ENCODE assay signal across 8 cellular contexts in the genomic region with DNA sequence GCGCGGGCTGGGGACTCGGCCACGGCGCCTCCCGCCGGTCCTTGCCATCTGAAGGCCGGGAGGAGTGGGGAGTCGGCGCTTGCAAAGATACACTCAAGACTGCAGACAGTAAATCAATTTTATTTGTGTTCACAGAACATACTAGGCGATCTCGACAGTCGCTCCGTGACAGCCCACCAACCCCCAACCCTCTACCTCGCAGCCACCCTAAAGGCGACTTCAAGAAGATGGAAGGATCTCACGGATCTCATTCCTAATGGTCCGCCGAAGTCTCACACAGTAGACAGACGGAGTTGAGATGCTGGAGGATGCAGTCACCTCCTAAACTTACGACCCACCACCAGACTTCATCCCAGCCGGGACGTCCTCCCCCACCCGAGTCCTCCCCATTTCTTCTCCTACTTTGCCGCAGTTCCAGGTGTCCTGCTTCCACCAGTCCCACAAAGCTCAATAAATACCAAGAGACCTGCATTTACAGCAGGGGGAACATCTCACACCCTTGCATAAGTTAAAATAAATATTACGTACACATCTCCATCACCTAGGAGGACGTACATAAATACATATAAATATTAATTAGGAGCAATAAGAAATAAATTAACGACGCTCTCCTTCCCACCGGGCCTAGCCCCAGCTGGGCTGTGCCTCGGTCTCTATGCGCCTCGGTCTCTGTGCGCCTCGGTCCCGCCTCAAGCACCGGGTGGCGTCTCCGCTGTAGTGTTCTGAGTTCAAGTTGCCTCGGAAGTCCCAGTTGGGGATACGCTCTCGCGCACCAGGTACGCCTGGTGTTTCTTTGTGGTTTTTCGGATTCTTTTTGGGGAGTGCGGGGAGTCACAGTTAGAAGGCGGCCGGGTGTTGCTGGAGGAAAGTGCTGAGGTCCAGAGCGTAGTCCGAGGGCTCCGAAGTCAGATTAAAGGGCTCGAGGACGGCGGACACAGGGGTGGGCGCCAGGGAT. TPM values are rescaled to one million over a fixed set of nuclear protein-coding genes. Genes with fewer than 3 reads are reported as not detected.
DNase-seq lines count a peak whose midpoint lies in the region; ATAC-seq, FAIRE-seq and TF ChIP-seq lines count a peak whose summit lies in the region.

No MANE protein-coding gene starts in this region.

- peaks cover 33% of the 10 kb centered on the region for H3K36me3 Mint-ChIP-seq in CD4-positive, alpha-beta T cell (ENCODE audit: low read depth)
- H3K36me3 Mint-ChIP-seq in central memory CD8-positive, alpha-beta T cell (ENCODE audit: insufficient read depth) = peaks cover 46% of the 10 kb centered on the region

- H3K4me1 ChIP-seq in HEK293 (ENCODE audit: control insufficient read depth, insufficient read depth, low read length) (0 out of 2 replicates have a peak, but pooled peaks cover under 1% of the 10 kb centered on the region), right lobe of liver (peaks cover 0 to 16% (median 8%) of the 10 kb centered on the region in 4 donors)

- peak overlapping the region; percentile 67 for H3K4me3 ChIP-seq in HEK293 (ENCODE audit: low read depth, low read length)
- peak overlapping the region; percentile 82 to 95 (median 93) for H3K4me3 ChIP-seq in right lobe of liver

- TF ChIP-seq POLR2A in right lobe of liver (IDR thresholded peaks at IDR 0.05) = peak; percentile 47

- peak overlapping the region; percentile 91 for H3K27ac Mint-ChIP-seq in CD4-positive, alpha-beta T cell
- peak overlapping the region; percentile 95 for H3K27ac Mint-ChIP-seq in central memory CD8-positive, alpha-beta T cell (ENCODE audit: low read depth)

- H3K27ac ChIP-seq in CD4-positive, alpha-beta T cell (ENCODE audit: low read depth, low read length) = peak overlapping the region; percentile 76
- H3K27ac ChIP-seq in HEK293 (ENCODE audit: extremely low read depth, low read depth, low read length) = peak overlapping the region; percentile 94
- H3K27ac ChIP-seq in right lobe of liver = peak overlapping the region; percentile 88 to 98 (median 89)
- peak overlapping the region; percentile 80 for H3K27ac ChIP-seq in substantia nigra (ENCODE audit: low read depth, low read length, poor library complexity, severe bottlenecking)

- intact Hi-C loops in CD4-positive, alpha-beta T cell (cut with DNase I, micrococcal nuclease) = loop anchor here (1.0 to 10.0 kb wide), 6 partner anchors 84 to 344 kb away; no protein-coding TSS in a partner anchor
- intact Hi-C loops in right lobe of liver (cut with DNase I) = no loop called here

- peaks cover 61% of the 10 kb centered on the region for H3K4me1 Mint-ChIP-seq in CD4-positive, alpha-beta T cell (ENCODE audit: low read depth)
- peaks cover 35% of the 10 kb centered on the region for H3K4me1 Mint-ChIP-seq in central memory CD8-positive, alpha-beta T cell

- peak; percentile 28 for ATAC-seq in CD4-positive, alpha-beta T cell (ENCODE audit: poor library complexity)
- ATAC-seq in central memory CD8-positive, alpha-beta T cell (replicated peaks; ENCODE audit: extremely low read depth, poor library complexity, severe bottlenecking) = peak; percentile 45
- ATAC-seq in right lobe of liver = peak; percentile 0 to 20 (median 6)

- H3K27me3 Mint-ChIP-seq in CD4-positive, alpha-beta T cell = no peaks in the 10 kb centered on the region
- no peaks in the 10 kb centered on the region for H3K27me3 Mint-ChIP-seq in central memory CD8-positive, alpha-beta T cell

- H3K36me3 ChIP-seq in HEK293 (ENCODE audit: control insufficient read depth in 2 of 2, insufficient read depth in 1 of 2, low read length in 2 of 2) (peaks cover 18 to 31% of the 10 kb centered on the region in 2 experiments; a peak in 2 of 3 replicates), right lobe of liver (peaks cover 0 to 20% (median 16%) of the 10 kb centered on the region in 4 donors)

- FAIRE-seq in D721Med (lab: Jason Lieb, UNC) = no peak

- H3K27me3 ChIP-seq in CD4-positive, alpha-beta T cell (ENCODE audit: control insufficient read depth, insufficient read depth, low read length) = no peaks in the 10 kb centered on the region
- no peaks in the 10 kb centered on the region for H3K27me3 ChIP-seq in right lobe of liver

- 0% methylated on average over 28 of the region's 55 CpGs for WGBS in right lobe of liver (ENCODE audit: insufficient coverage, low coverage, low lambda C conversion rate, missing lambda C conversion rate)

- POLR2A ChIA-PET in CD4-positive, alpha-beta T cell (lab: Charles Lee) = interaction anchor here (1.1 to 2.1 kb wide), 8 partner anchors 9 to 128 kb away, joined by 3 to 11 read pairs (median 4); a partner anchor contains a TSS
- POLR2A ChIA-PET in HEK293 (lab: Yijun Ruan, JAX) = interaction anchor here (0.5 to 4.0 kb wide), 28 partner anchors 9 to 177 kb away, joined by 3 to 84 read pairs (median 6); a partner anchor contains a TSS

- no peaks in the 10 kb centered on the region for H3K9me3 Mint-ChIP-seq in CD4-positive, alpha-beta T cell
- no peaks in the 10 kb centered on the region for H3K9me3 Mint-ChIP-seq in central memory CD8-positive, alpha-beta T cell

- no peak for TF ChIP-seq CTCF in CD4-positive, alpha-beta T cell (IDR thresholded peaks at IDR 0.05)
- no peak for TF ChIP-seq CTCF in HEK293 (tag by site-specific recombination; IDR thresholded peaks at IDR 0.05)
- TF ChIP-seq CTCF in right lobe of liver (IDR thresholded peaks at IDR 0.05) = no peak
- no peak for TF ChIP-seq CTCF in D721Med (IDR thresholded peaks at IDR 0.05; ENCODE audit: insufficient read depth, missing control alignments)

- H3K4me3 Mint-ChIP-seq in CD4-positive, alpha-beta T cell = peak overlapping the region; percentile 97
- peak overlapping the region; percentile 91 for H3K4me3 Mint-ChIP-seq in central memory CD8-positive, alpha-beta T cell

- DNase-seq in CD4-positive, alpha-beta T cell = peak in 5 of 10 experiments; percentile 25 to 31 (median 29)
- peak; percentile 28 for DNase-seq in SK-MEL-5 (ENCODE audit: low read depth, low spot score)
- peak in 1 of 2 donors; percentile 28 for DNase-seq in central memory CD8-positive, alpha-beta T cell (ENCODE audit: low spot score in 2 of 2)
- peak in 2 of 3 donors; percentile 44 to 59 for DNase-seq in right lobe of liver
- DNase-seq in substantia nigra (lab: John Stamatoyannopoulos, UW) = peak in 3 of 49 donors; percentile 27 to 56 (median 29)
- no peak for DNase-seq in D721Med (ENCODE audit: insufficient read length, low spot score)
- no peak for DNase-seq in NCI-H2107 (lab: John Stamatoyannopoulos, UW)

- CTCF ChIA-PET in CD4-positive, alpha-beta T cell (lab: Charles Lee) = interaction anchor here (0.8 to 2.5 kb wide), 5 partner anchors 12 to 134 kb away, joined by 3 to 12 read pairs (median 7); a partner anchor contains a TSS
- CTCF ChIA-PET in HEK293 (lab: Yijun Ruan, JAX) = interaction anchor here (0.5 to 2.7 kb wide), 15 partner anchors 9 to 359 kb away, joined by 3 to 20 read pairs (median 4); a partner anchor contains a TSS

- no peaks in the 10 kb centered on the region for H3K9me3 ChIP-seq in CD4-positive, alpha-beta T cell (ENCODE audit: control insufficient read depth, low read length)
- H3K9me3 ChIP-seq in HEK293 (ENCODE audit: control insufficient read depth, insufficient read depth, low read depth, low read length) (no peaks in the 10 kb centered on the region), right lobe of liver (no peaks in the 10 kb centered on the region)

- in situ Hi-C loops in SK-MEL-5 (cut with HindIII; ENCODE audit: low pct_unique_long_range_greater_than_20kb, low sequenced_read_pairs) = no loop called here

TF ChIP-seq in HEK293, 187 proteins besides CTCF, POLR2A, EP300 and RAD21 (continues in another document):
- TF ChIP-seq, protein P1, sequence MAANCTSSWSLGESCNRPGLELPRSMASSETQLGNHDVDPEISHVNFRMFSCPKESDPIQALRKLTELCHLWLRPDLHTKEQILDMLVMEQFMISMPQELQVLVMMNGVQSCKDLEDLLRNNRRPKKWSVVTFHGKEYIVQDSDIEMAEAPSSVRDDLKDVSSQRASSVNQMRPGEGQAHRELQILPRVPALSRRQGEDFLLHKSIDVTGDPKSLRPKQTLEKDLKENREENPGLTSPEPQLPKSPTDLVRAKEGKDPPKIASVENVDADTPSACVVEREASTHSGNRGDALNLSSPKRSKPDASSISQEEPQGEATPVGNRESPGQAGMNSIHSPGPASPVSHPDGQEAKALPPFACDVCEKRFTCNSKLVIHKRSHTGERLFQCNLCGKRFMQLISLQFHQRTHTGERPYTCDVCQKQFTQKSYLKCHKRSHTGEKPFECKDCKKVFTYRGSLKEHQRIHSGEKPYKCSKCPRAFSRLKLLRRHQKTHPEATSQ (tag by site-specific recombination; IDR thresholded peaks at IDR 0.05) = 0 out of 2 replicates have a peak, but pooled peaks have one; percentile 3
- peak; percentile 29; the same call in 1 of the 2 replicates for TF ChIP-seq ZXDB (tag by site-specific recombination; IDR thresholded peaks at IDR 0.05)

RNA-seq across cellular contexts. Expression of a gene that starts 0.9 kb away (rescaled TPM):
- total RNA-seq in CD4-positive, alpha-beta T cell = 10 to 100 TPM; 31.6 TPM
- 159 and 182 TPM in 2 replicates for total RNA-seq in SK-MEL-5 (2014; rRNA removed; shearing (Covaris generic))
- polyA plus RNA-seq in SK-MEL-5 (2015; cell fraction: cytosol; rRNA removed) = 164 and 200 TPM in 2 replicates
- 225 and 236 TPM in 2 replicates for polyA plus RNA-seq in SK-MEL-5 (2015; cell fraction: nucleus; rRNA removed)
- 10 to 100 TPM; 37.1 to 92.2 (median 73.5) TPM for total RNA-seq in right lobe of liver

RNA-seq across cellular contexts. Expression of a gene that starts 1.0 kb away (rescaled TPM):
- total RNA-seq in CD4-positive, alpha-beta T cell = 1 to 10 TPM; 5.7 to 5.8 TPM
- 143 and 149 TPM in 2 replicates for total RNA-seq in SK-MEL-5 (2014; rRNA removed; shearing (Covaris generic))
- 363 and 401 TPM in 2 replicates for polyA plus RNA-seq in SK-MEL-5 (2015; cell fraction: cytosol; rRNA removed)
- 208 and 244 TPM in 2 replicates for polyA plus RNA-seq in SK-MEL-5 (2015; cell fraction: nucleus; rRNA removed)
- 10 to 100 TPM in 3 of 6 experiments, 1 to 10 TPM in 3; 2.8 to 72.3 (median 24.5) TPM for total RNA-seq in right lobe of liver

RNA-seq across cellular contexts. Expression of a gene that starts 23.2 kb away (rescaled TPM):
- total RNA-seq in CD4-positive, alpha-beta T cell = 10 to 100 TPM; 76.0 to 78.4 TPM
- total RNA-seq in SK-MEL-5 (2014; rRNA removed; shearing (Covaris generic)) = 457 and 505 TPM in 2 replicates
- 852 and 1,049 TPM in 2 replicates for polyA plus RNA-seq in SK-MEL-5 (2015; cell fraction: cytosol; rRNA removed)
- 198 and 227 TPM in 2 replicates for polyA plus RNA-seq in SK-MEL-5 (2015; cell fraction: nucleus; rRNA removed)
- 100 to 1,000 TPM; 150 to 268 (median 241) TPM for total RNA-seq in right lobe of liver

RNA-seq across cellular contexts. Expression of a gene that starts 26.3 kb away (rescaled TPM):
- total RNA-seq in CD4-positive, alpha-beta T cell = 10 to 100 TPM; 50.5 to 56.8 TPM
- 5.0 and 12.0 TPM in 2 replicates for total RNA-seq in SK-MEL-5 (2014; rRNA removed; shearing (Covaris generic))
- 25.5 and 35.9 TPM in 2 replicates for polyA plus RNA-seq in SK-MEL-5 (2015; cell fraction: cytosol; rRNA removed)
- 61.4 and 79.4 TPM in 2 replicates for polyA plus RNA-seq in SK-MEL-5 (2015; cell fraction: nucleus; rRNA removed)
- total RNA-seq in right lobe of liver = 10 to 100 TPM in 4 of 6 experiments, 1 to 10 TPM in 2; 8.8 to 15.5 (median 12.1) TPM

RNA-seq across cellular contexts. Expression of a gene that starts 52.6 kb away (rescaled TPM):
- total RNA-seq in CD4-positive, alpha-beta T cell = 1 to 10 TPM; 3.8 to 4.4 TPM
- 3.2 and 4.6 TPM in 2 replicates for total RNA-seq in SK-MEL-5 (2014; rRNA removed; shearing (Covaris generic))
- 20.5 and 22.0 TPM in 2 replicates for polyA plus RNA-seq in SK-MEL-5 (2015; cell fraction: cytosol; rRNA removed)
- polyA plus RNA-seq in SK-MEL-5 (2015; cell fraction: nucleus; rRNA removed) = 13.0 and 15.8 TPM in 2 replicates
- total RNA-seq in right lobe of liver = 1 to 10 TPM; 1.2 to 2.7 (median 1.9) TPM

Comparison
In these comparisons a context has a peak if more than half of its experiments do, and no peak if none do; other contexts are left out.
1. DNase-seq: peak in SK-MEL-5 (single experiment) and right lobe of liver (2 of 3); none in D721Med (single experiment) and NCI-H2107 (single experiment).
2. intact Hi-C loops: an anchor here in CD4-positive, alpha-beta T cell (1.0 to 10.0 kb wide); none called in right lobe of liver.
3. Peak in every context shown above with its lines, with median percentiles within 50 percentile points of each other: ATAC-seq and H3K27ac ChIP-seq.